ENCODE assay signal across 9 cellular contexts in genomic region chr4:141637565-141637964, GRCh38. TPM values are rescaled to one million over a fixed set of nuclear protein-coding genes. Genes with fewer than 3 reads are reported as not detected.
A peak's percentile ranks its signal among the peaks of the same experiment; 100 is the strongest.
DNase-seq lines count a peak whose midpoint lies in the region; ATAC-seq and TF ChIP-seq lines count a peak whose summit lies in the region.
"Had no signal": no experiment of that assay in that cellular context is flagged by ENCODE, and none has a peak within 500 bp of the region (broad histone marks: within the 10 kb centered on the region; RNA-seq: fewer than 3 reads in every experiment).

No MANE protein-coding gene starts in this region.

- peak overlapping the region; percentile 96 for H3K4me3 Mint-ChIP-seq in activated T-helper 1 cell treated with anti-CD3 and anti-CD28 coated beads, Interleukin-12 subunit alpha, Interleukin-12 subunit beta, Interleukin-2, Interleukin-4 antibody, amounts not matched to agents 30 ng/mL and 10 ng/mL and 1 ng/mL, durations not matched to agents 14 hours and 24 hours and 36 hours
- H3K4me3 Mint-ChIP-seq in memory B cell, result peak overlapping the region; percentile 95

- H3K4me1 Mint-ChIP-seq in activated T-helper 1 cell treated with anti-CD3 and anti-CD28 coated beads, Interleukin-12 subunit alpha, Interleukin-12 subunit beta, Interleukin-2, Interleukin-4 antibody, amounts not matched to agents 30 ng/mL and 10 ng/mL and 1 ng/mL, durations not matched to agents 14 hours and 24 hours and 36 hours (ENCODE audit: low read depth), result peaks cover 25% of the 10 kb centered on the region
- H3K4me1 Mint-ChIP-seq in memory B cell, result peaks cover 41% of the 10 kb centered on the region

- POLR2A ChIA-PET in OCI-LY7 (lab: Charles Lee), result no interaction called here

- H3K27ac ChIP-seq in OCI-LY7 (ENCODE audit: low read depth, low read length, poor library complexity, severe bottlenecking), result no peak overlapping the region

- intact Hi-C loops in activated T-helper 1 cell treated with anti-CD3 and anti-CD28 coated beads, Interleukin-12 subunit alpha, Interleukin-12 subunit beta, Interleukin-2, Interleukin-4 antibody, amounts not matched to agents 30 ng/mL and 10 ng/mL and 1 ng/mL, durations not matched to agents 14 hours and 24 hours and 36 hours (cut with micrococcal nuclease), result loop anchor here (2.0 to 10.0 kb wide), 9 partner anchors 135 to 1547 kb away; partner anchors contain the start of genes INPP4B, SCOC, USP38 and ZNF330
- intact Hi-C loops in OCI-LY7 (cut with micrococcal nuclease; ENCODE audit: unreplicated experiment), result no loop called here

- peak overlapping the region; percentile 99; the same call in 1 of the 2 replicates for H3K4me3 ChIP-seq in AG09309 (ENCODE audit: control insufficient read depth, low read depth, low read length)
- no peak overlapping the region for H3K4me3 ChIP-seq in OCI-LY7 (ENCODE audit: low read depth, low read length, poor library complexity, severe bottlenecking)

- H3K27ac Mint-ChIP-seq in activated T-helper 1 cell treated with anti-CD3 and anti-CD28 coated beads, Interleukin-12 subunit alpha, Interleukin-12 subunit beta, Interleukin-2, Interleukin-4 antibody, amounts not matched to agents 30 ng/mL and 10 ng/mL and 1 ng/mL, durations not matched to agents 14 hours and 24 hours and 36 hours, result no peak overlapping the region
- H3K27ac Mint-ChIP-seq in memory B cell, result peak overlapping the region; percentile 93

- no peaks in the 10 kb centered on the region for H3K79me2 ChIP-seq in OCI-LY7 (ENCODE audit: insufficient read depth, low read depth, low read length)

- H3K36me3 Mint-ChIP-seq in activated T-helper 1 cell treated with anti-CD3 and anti-CD28 coated beads, Interleukin-12 subunit alpha, Interleukin-12 subunit beta, Interleukin-2, Interleukin-4 antibody, amounts not matched to agents 30 ng/mL and 10 ng/mL and 1 ng/mL, durations not matched to agents 14 hours and 24 hours and 36 hours (ENCODE audit: low read depth), result no peaks in the 10 kb centered on the region
- H3K36me3 Mint-ChIP-seq in memory B cell, result no peaks in the 10 kb centered on the region

- H3K36me3 ChIP-seq in OCI-LY7 (ENCODE audit: insufficient read depth, low read length), result no peaks in the 10 kb centered on the region

- BruUV-seq in OCI-LY7 (replicated peaks; lab: Mats Ljungman, UMichigan), result no TSS peak

- ATAC-seq in GM21526 (IDR thresholded peaks at IDR 0.05; ENCODE audit: low FRiP score, unreplicated experiment) (peak; percentile 22), memory B cell (ENCODE audit: low read depth) (no peak), GM18511 (IDR thresholded peaks at IDR 0.05; ENCODE audit: unreplicated experiment) (no peak)

- H3K4me1 ChIP-seq in OCI-LY7 (ENCODE audit: insufficient read depth, low read length, poor library complexity, severe bottlenecking), result no peaks in the 10 kb centered on the region

- peaks cover 20% of the 10 kb centered on the region for H3K27me3 Mint-ChIP-seq in activated T-helper 1 cell treated with anti-CD3 and anti-CD28 coated beads, Interleukin-12 subunit alpha, Interleukin-12 subunit beta, Interleukin-2, Interleukin-4 antibody, amounts not matched to agents 30 ng/mL and 10 ng/mL and 1 ng/mL, durations not matched to agents 14 hours and 24 hours and 36 hours (ENCODE audit: insufficient read depth)
- no peaks in the 10 kb centered on the region for H3K27me3 Mint-ChIP-seq in memory B cell

- H2AFZ ChIP-seq in OCI-LY7 (ENCODE audit: low read length), result no peak overlapping the region

- no peaks in the 10 kb centered on the region for H3K9me2 ChIP-seq in OCI-LY7 (ENCODE audit: insufficient read depth, low read length)

- H4K20me1 ChIP-seq in OCI-LY7 (ENCODE audit: insufficient read depth, low read length), result no peaks in the 10 kb centered on the region

- CTCF ChIA-PET in OCI-LY7 (lab: Charles Lee; ENCODE audit: unreplicated experiment), result no interaction called here

- DNase-seq in AG09309 (ENCODE audit: low read depth) (no peak), memory B cell (ENCODE audit: low spot score in 2 of 2) (no peak), LoVo (ENCODE audit: low spot score) (no peak), HuH-7 (ENCODE audit: low spot score) (no peak), OCI-LY7 (ENCODE audit: low spot score) (no peak)
- no peak for DNase-seq in activated T-helper 1 cell treated with anti-CD3 and anti-CD28 coated beads, Interleukin-12 subunit alpha, Interleukin-12 subunit beta, Interleukin-2, Interleukin-4 antibody, amounts not matched to agents 30 ng/mL and 10 ng/mL and 1 ng/mL, durations not matched to agents 14 hours and 24 hours and 36 hours (ENCODE audit: low spot score)
- DNase-seq: SIG-M5 had no signal

- no peaks in the 10 kb centered on the region for H3K9me3 ChIP-seq in OCI-LY7 (ENCODE audit: low read length)

- H3K9me3 Mint-ChIP-seq in activated T-helper 1 cell treated with anti-CD3 and anti-CD28 coated beads, Interleukin-12 subunit alpha, Interleukin-12 subunit beta, Interleukin-2, Interleukin-4 antibody, amounts not matched to agents 30 ng/mL and 10 ng/mL and 1 ng/mL, durations not matched to agents 14 hours and 24 hours and 36 hours, result no peaks in the 10 kb centered on the region
- no peaks in the 10 kb centered on the region for H3K9me3 Mint-ChIP-seq in memory B cell

- TF ChIP-seq CTCF in AG09309 (IDR thresholded peaks at IDR 0.05; ENCODE audit: control insufficient read depth, insufficient read depth, low read depth, low read length, missing control alignments) (no peak), OCI-LY7 (conservative IDR thresholded peaks at IDR 0.05; ENCODE audit: low read length) (no peak)

- H3K4me2 ChIP-seq in OCI-LY7 (ENCODE audit: low read length), result no peak overlapping the region

RNA-seq across cellular contexts. Expression of gene IL15, which starts 1.2 kb away (rescaled TPM):
- total RNA-seq in activated T-helper 1 cell treated with anti-CD3 and anti-CD28 coated beads, Interleukin-12 subunit alpha, Interleukin-12 subunit beta, Interleukin-2, Interleukin-4 antibody, amounts not matched to agents 30 ng/mL and 10 ng/mL and 1 ng/mL, durations not matched to agents 14 hours and 24 hours and 36 hours, result 0.67 and 1.8 TPM in 2 replicates
- total RNA-seq in OCI-LY7 (2014; rRNA removed; shearing (Covaris generic)), result not detected in 2 replicates
- total RNA-seq in OCI-LY7 (2022), result not detected in 2 replicates
